In the genomic region with DNA sequence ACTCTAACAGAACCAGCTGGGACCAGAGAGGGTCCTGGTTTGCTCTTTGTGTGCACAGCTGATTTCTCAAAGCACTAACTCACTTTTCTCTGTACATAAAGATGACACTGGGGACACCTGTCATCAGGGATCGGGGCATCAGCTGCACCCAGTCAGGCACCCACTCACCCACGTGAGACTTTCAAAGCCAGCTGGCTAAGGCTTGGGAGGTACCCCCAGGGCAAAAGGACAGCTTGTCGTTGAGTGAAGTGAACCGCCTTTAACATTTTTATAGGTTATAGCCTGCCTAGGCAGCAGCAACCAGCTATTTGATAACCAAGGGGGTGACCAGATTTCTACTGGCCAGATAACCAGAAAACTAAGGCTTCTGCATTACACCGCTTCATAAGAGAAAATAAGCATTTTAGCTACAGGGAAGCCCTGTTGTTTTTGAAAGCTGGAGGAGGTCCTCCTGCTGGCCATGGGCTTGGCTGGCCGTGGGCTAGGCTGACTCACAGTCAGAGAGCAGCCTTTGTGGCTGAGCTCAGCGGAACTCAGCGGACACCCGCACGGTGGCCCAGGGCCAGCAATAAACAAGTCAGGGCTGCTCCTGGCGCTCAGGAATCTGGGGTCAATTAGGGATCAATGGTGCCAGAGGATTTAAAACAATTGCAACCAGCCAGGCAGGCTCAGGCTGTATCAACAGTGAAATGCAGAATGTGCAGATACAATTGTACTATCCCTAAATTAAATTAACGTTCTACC, we compare ENCODE assay signal across 8 cellular contexts. TPM values are rescaled to one million over a fixed set of nuclear protein-coding genes. Genes with fewer than 3 reads are reported as not detected.
A peak's percentile ranks its signal among the peaks of the same experiment; 100 is the strongest.
DNase-seq lines count a peak whose midpoint lies in the region; FAIRE-seq and TF ChIP-seq lines count a peak whose summit lies in the region.

No MANE protein-coding gene starts in this region.

- TF ChIP-seq CTCF in astrocyte of the cerebellum (IDR thresholded peaks at IDR 0.05; ENCODE audit: low read depth, low read length, missing control alignments) = peak; percentile 69

- TF ChIP-seq POLR2A in GM12892 (IDR thresholded peaks at IDR 0.05; ENCODE audit: low read depth, low read length) = no peak

- DNase-seq in HTR-8/SVneo (ENCODE audit: insufficient read length, low spot score) = peak; percentile 75
- DNase-seq in astrocyte of the cerebellum (ENCODE audit: low read depth) = peak; percentile 97
- DNase-seq in hypothalamus (lab: John Stamatoyannopoulos, UW) = peak in 42 of 51 donors; percentile 3 to 86 (median 54)
- no peak for DNase-seq in activated CD8-positive, alpha-beta memory T cell treated with anti-CD3 and anti-CD28 coated beads, Interleukin-2, amount 50 U/mL, for 48 hours
- no peak for DNase-seq in GM12892 (ENCODE audit: insufficient read length)
- DNase-seq in SIG-M5 treated with dmso at 0.1 percent for 504 hours (lab: John Stamatoyannopoulos, UW; ENCODE audit: unreplicated experiment) = no peak
- no peak for DNase-seq in NCI-H128 (lab: John Stamatoyannopoulos, UW; ENCODE audit: unreplicated experiment)

- no peak overlapping the region for H3K4me3 ChIP-seq in astrocyte of the cerebellum (ENCODE audit: low read depth, low read length)
- no peak overlapping the region for H3K4me3 ChIP-seq in skin epidermis

- peak overlapping the region in 13 of 21 experiments; percentile 3 to 78 (median 53) for H3K27ac ChIP-seq in skin epidermis

- FAIRE-seq in HTR-8/SVneo (lab: Jason Lieb, UNC) (peak; percentile 26), GM12892 (lab: Jason Lieb, UNC) (no peak)

- in situ Hi-C loops in astrocyte of the cerebellum (cut with HindIII; ENCODE audit: low sequenced_read_pairs) = no loop called here

RNA-seq across cellular contexts. Expression of gene ALOX5AP, which starts 57.1 kb away (rescaled TPM):
- 22.0 TPM for polyA plus RNA-seq in GM12892 (2012; ENCODE audit: missing spikeins)

Comparison
In these comparisons a context has a peak if more than half of its experiments do, and no peak if none do; other contexts are left out.
1. DNase-seq: peak in HTR-8/SVneo (single experiment), astrocyte of the cerebellum (single experiment) and hypothalamus (42 of 51); none in activated CD8-positive, alpha-beta memory T cell treated with anti-CD3 and anti-CD28 coated beads, Interleukin-2, amount 50 U/mL, for 48 hours (single experiment), GM12892 (single experiment), SIG-M5 treated with dmso at 0.1 percent for 504 hours (single experiment) and NCI-H128 (single experiment).